ENCODE assay signal across 16 cellular contexts in genomic region chr1:21287905-21288514, GRCh38.
DNase-seq lines count a peak whose midpoint lies in the region; ATAC-seq and TF ChIP-seq lines count a peak whose summit lies in the region.
"Had no signal": no experiment of that assay in that cellular context is flagged by ENCODE, and none has a peak within 500 bp of the region (broad histone marks: within the 10 kb centered on the region; RNA-seq: fewer than 3 reads in every experiment).

No MANE protein-coding gene starts in this region.

- H3K36me3 Mint-ChIP-seq in activated naive CD4-positive, alpha-beta T cell treated with anti-CD3 and anti-CD28 coated beads, Interleukin-2, amount 10 ng/mL, durations not matched to agents 7 days and 5 days: peaks cover 30% of the 10 kb centered on the region
- peaks cover 35% of the 10 kb centered on the region for H3K36me3 Mint-ChIP-seq in effector memory CD8-positive, alpha-beta T cell (ENCODE audit: insufficient read depth)
- H3K36me3 Mint-ChIP-seq in stimulated activated memory B cell treated with anti-CD40 and anti-IgM and Interleukin-4, amounts not matched to agents 10 μg/mL and 1 μg/mL and 100 μg/mL, for 72 hours: peaks cover 34% of the 10 kb centered on the region

- H4K20me1 ChIP-seq in OCI-LY3 (ENCODE audit: insufficient read depth, low read length): peaks cover 7% of the 10 kb centered on the region

- H3K4me1 ChIP-seq in OCI-LY3 (ENCODE audit: low read length): peaks cover 62% of the 10 kb centered on the region

- no peak for ATAC-seq in effector memory CD8-positive, alpha-beta T cell (replicated peaks)
- ATAC-seq in stimulated activated memory B cell treated with anti-CD40 and anti-IgM and Interleukin-4, amounts not matched to agents 10 μg/mL and 1 μg/mL and 100 μg/mL, for 72 hours: no peak
- ATAC-seq in HG03039 (IDR thresholded peaks at IDR 0.05; ENCODE audit: unreplicated experiment) (no peak), HG03175 (IDR thresholded peaks at IDR 0.05; ENCODE audit: unreplicated experiment) (no peak)
- ATAC-seq: esophagus mucosa, SK-N-SH treated with all-trans-retinoic acid at 6 μM for 48 hours had no signal

- peak overlapping the region; percentile 29 for H3K4me3 Mint-ChIP-seq in activated naive CD4-positive, alpha-beta T cell treated with anti-CD3 and anti-CD28 coated beads, Interleukin-2, amount 10 ng/mL, durations not matched to agents 7 days and 5 days
- H3K4me3 Mint-ChIP-seq in effector memory CD8-positive, alpha-beta T cell: peak overlapping the region; percentile 47 to 93
- H3K4me3 Mint-ChIP-seq in stimulated activated memory B cell treated with anti-CD40 and anti-IgM and Interleukin-4, amounts not matched to agents 10 μg/mL and 1 μg/mL and 100 μg/mL, for 72 hours: peak overlapping the region; percentile 94
- H3K4me3 Mint-ChIP-seq: activated naive CD8-positive, alpha-beta T cell treated with anti-CD3 and anti-CD28 coated beads, Interleukin-2, amount 10 ng/mL, durations not matched to agents 7 days and 5 days had no signal

- H3K4me3 ChIP-seq in OCI-LY3 (ENCODE audit: low read length): peak overlapping the region; percentile 90

- peaks cover 35% of the 10 kb centered on the region for H3K36me3 ChIP-seq in OCI-LY3 (replicated peaks; ENCODE audit: low read depth, low read length)

- peaks cover 84% of the 10 kb centered on the region for H3K79me2 ChIP-seq in OCI-LY3 (ENCODE audit: low read length)

- TF ChIP-seq CTCF in OCI-LY3 (IDR thresholded peaks at IDR 0.05; ENCODE audit: low read depth, low read length): no peak

- H3K9ac ChIP-seq in OCI-LY3 (ENCODE audit: low read length): peak overlapping the region; percentile 96

- H3K4me1 Mint-ChIP-seq in activated naive CD4-positive, alpha-beta T cell treated with anti-CD3 and anti-CD28 coated beads, Interleukin-2, amount 10 ng/mL, durations not matched to agents 7 days and 5 days: peaks cover 54% of the 10 kb centered on the region
- peaks cover 38% of the 10 kb centered on the region in 2 donors for H3K4me1 Mint-ChIP-seq in effector memory CD8-positive, alpha-beta T cell (ENCODE audit: low read depth in 2 of 2)
- peaks cover 71% of the 10 kb centered on the region for H3K4me1 Mint-ChIP-seq in stimulated activated memory B cell treated with anti-CD40 and anti-IgM and Interleukin-4, amounts not matched to agents 10 μg/mL and 1 μg/mL and 100 μg/mL, for 72 hours

- DNase-seq in activated naive CD4-positive, alpha-beta T cell treated with anti-CD3 and anti-CD28 coated beads, Interleukin-2, amount 10 ng/mL, durations not matched to agents 7 days and 5 days: no peak
- DNase-seq in activated naive CD4-positive, alpha-beta T cell treated with anti-CD3 and anti-CD28 coated beads, Interleukin-2, amount 50 U/mL, for 16 hours: no peak
- DNase-seq in effector memory CD8-positive, alpha-beta T cell: no peak
- DNase-seq in effector CD4-positive, alpha-beta T cell: no peak
- DNase-seq: activated CD4-positive, alpha-beta T cell treated with anti-CD3 and anti-CD28 coated beads for 1 hour; activated naive CD8-positive, alpha-beta T cell treated with anti-CD3 and anti-CD28 coated beads, Interleukin-2, amount 10 ng/mL, durations not matched to agents 7 days and 5 days; hypothalamus; NCI-H2171 treated with DMSO at 0.1 percent for 48 hours; stimulated activated CD4-positive, alpha-beta T cell treated with anti-CD3 and anti-CD28 coated beads, Interleukin-2, amount 100 ng/mL, for 24 hours had no signal

- no peaks in the 10 kb centered on the region for H3K27me3 ChIP-seq in OCI-LY3 (ENCODE audit: low read depth, low read length)

- H3K9me3 ChIP-seq in OCI-LY3 (ENCODE audit: insufficient read depth, low read length): no peaks in the 10 kb centered on the region

- H3K27ac ChIP-seq in OCI-LY3 (ENCODE audit: low read length): peak overlapping the region; percentile 100
- H3K27ac ChIP-seq: HL-60 had no signal

- CTCF ChIA-PET in activated naive CD4-positive, alpha-beta T cell treated with anti-CD3 and anti-CD28 coated beads, Interleukin-2, amount 10 ng/mL, durations not matched to agents 7 days and 5 days (lab: Charles Lee): interaction anchor here (1.5 to 4.1 kb wide), 2 partner anchors 18 to 35 kb away, joined by 3 to 21 read pairs; no protein-coding TSS in a partner anchor

- no peaks in the 10 kb centered on the region for H3K9me3 Mint-ChIP-seq in activated naive CD4-positive, alpha-beta T cell treated with anti-CD3 and anti-CD28 coated beads, Interleukin-2, amount 10 ng/mL, durations not matched to agents 7 days and 5 days
- no peaks in the 10 kb centered on the region for H3K9me3 Mint-ChIP-seq in effector memory CD8-positive, alpha-beta T cell
- no peaks in the 10 kb centered on the region for H3K9me3 Mint-ChIP-seq in stimulated activated memory B cell treated with anti-CD40 and anti-IgM and Interleukin-4, amounts not matched to agents 10 μg/mL and 1 μg/mL and 100 μg/mL, for 72 hours
- H3K9me3 Mint-ChIP-seq: activated naive CD8-positive, alpha-beta T cell treated with anti-CD3 and anti-CD28 coated beads, Interleukin-2, amount 10 ng/mL, durations not matched to agents 7 days and 5 days had no signal

- no peaks in the 10 kb centered on the region for H3K27me3 Mint-ChIP-seq in activated naive CD4-positive, alpha-beta T cell treated with anti-CD3 and anti-CD28 coated beads, Interleukin-2, amount 10 ng/mL, durations not matched to agents 7 days and 5 days
- H3K27me3 Mint-ChIP-seq in effector memory CD8-positive, alpha-beta T cell: no peaks in the 10 kb centered on the region
- no peaks in the 10 kb centered on the region for H3K27me3 Mint-ChIP-seq in stimulated activated memory B cell treated with anti-CD40 and anti-IgM and Interleukin-4, amounts not matched to agents 10 μg/mL and 1 μg/mL and 100 μg/mL, for 72 hours
- H3K27me3 Mint-ChIP-seq: activated naive CD8-positive, alpha-beta T cell treated with anti-CD3 and anti-CD28 coated beads, Interleukin-2, amount 10 ng/mL, durations not matched to agents 7 days and 5 days had no signal

- peak overlapping the region; percentile 99 for H3K4me2 ChIP-seq in OCI-LY3 (ENCODE audit: low read length)

- peak overlapping the region; percentile 21 for H3K27ac Mint-ChIP-seq in activated naive CD4-positive, alpha-beta T cell treated with anti-CD3 and anti-CD28 coated beads, Interleukin-2, amount 10 ng/mL, durations not matched to agents 7 days and 5 days
- peak overlapping the region in 1 of 2 donors; percentile 92 for H3K27ac Mint-ChIP-seq in effector memory CD8-positive, alpha-beta T cell
- peak overlapping the region; percentile 93 for H3K27ac Mint-ChIP-seq in stimulated activated memory B cell treated with anti-CD40 and anti-IgM and Interleukin-4, amounts not matched to agents 10 μg/mL and 1 μg/mL and 100 μg/mL, for 72 hours
- H3K27ac Mint-ChIP-seq: activated naive CD8-positive, alpha-beta T cell treated with anti-CD3 and anti-CD28 coated beads, Interleukin-2, amount 10 ng/mL, durations not matched to agents 7 days and 5 days had no signal

- H2AFZ ChIP-seq in OCI-LY3 (ENCODE audit: low read depth, low read length): no peak overlapping the region

Comparison
In these comparisons a context has a peak if more than half of its experiments do, and no peak if none do; other contexts are left out.
1. H3K4me3 Mint-ChIP-seq: peak in every context shown above with its lines; median percentile 94 in stimulated activated memory B cell treated with anti-CD40 and anti-IgM and Interleukin-4, amounts not matched to agents 10 μg/mL and 1 μg/mL and 100 μg/mL, for 72 hours; 70 in effector memory CD8-positive, alpha-beta T cell; 29 in activated naive CD4-positive, alpha-beta T cell treated with anti-CD3 and anti-CD28 coated beads, Interleukin-2, amount 10 ng/mL, durations not matched to agents 7 days and 5 days.